ENCODE assay signal across 1 cellular context in the genomic region with DNA sequence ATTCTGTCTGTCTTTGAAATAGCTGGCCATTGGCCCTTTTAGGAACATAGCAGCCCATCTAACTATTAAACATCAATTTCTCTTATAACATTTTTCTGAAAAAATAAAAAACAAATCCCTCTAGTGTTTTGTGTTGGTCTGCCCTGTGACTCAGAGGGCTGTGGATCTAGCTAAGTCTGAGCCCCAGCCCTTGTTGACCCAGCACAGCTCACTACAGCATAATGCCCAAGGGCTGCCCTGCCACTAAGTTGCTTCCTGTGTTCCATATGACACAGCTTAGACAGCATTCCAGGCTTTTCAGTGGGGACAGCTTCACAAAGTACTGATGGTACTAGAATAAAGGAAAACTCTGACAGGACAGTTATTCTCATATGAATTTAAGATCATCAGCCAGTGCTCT.
TF ChIP-seq lines count a peak whose summit lies in the region.

No MANE protein-coding gene starts in this region.

TF ChIP-seq in GM23338, 12 proteins besides CTCF, POLR2A, EP300 and RAD21 (continued from another document):
- TF ChIP-seq, protein P1, sequence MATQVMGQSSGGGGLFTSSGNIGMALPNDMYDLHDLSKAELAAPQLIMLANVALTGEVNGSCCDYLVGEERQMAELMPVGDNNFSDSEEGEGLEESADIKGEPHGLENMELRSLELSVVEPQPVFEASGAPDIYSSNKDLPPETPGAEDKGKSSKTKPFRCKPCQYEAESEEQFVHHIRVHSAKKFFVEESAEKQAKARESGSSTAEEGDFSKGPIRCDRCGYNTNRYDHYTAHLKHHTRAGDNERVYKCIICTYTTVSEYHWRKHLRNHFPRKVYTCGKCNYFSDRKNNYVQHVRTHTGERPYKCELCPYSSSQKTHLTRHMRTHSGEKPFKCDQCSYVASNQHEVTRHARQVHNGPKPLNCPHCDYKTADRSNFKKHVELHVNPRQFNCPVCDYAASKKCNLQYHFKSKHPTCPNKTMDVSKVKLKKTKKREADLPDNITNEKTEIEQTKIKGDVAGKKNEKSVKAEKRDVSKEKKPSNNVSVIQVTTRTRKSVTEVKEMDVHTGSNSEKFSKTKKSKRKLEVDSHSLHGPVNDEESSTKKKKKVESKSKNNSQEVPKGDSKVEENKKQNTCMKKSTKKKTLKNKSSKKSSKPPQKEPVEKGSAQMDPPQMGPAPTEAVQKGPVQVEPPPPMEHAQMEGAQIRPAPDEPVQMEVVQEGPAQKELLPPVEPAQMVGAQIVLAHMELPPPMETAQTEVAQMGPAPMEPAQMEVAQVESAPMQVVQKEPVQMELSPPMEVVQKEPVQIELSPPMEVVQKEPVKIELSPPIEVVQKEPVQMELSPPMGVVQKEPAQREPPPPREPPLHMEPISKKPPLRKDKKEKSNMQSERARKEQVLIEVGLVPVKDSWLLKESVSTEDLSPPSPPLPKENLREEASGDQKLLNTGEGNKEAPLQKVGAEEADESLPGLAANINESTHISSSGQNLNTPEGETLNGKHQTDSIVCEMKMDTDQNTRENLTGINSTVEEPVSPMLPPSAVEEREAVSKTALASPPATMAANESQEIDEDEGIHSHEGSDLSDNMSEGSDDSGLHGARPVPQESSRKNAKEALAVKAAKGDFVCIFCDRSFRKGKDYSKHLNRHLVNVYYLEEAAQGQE (IDR thresholded peaks at IDR 0.05; ENCODE audit: unreplicated experiment), result no peak
- TF ChIP-seq ZNF331 (CRISPR knock-in tag; IDR thresholded peaks at IDR 0.05; ENCODE audit: low read depth) (no peak), NANOG (IDR thresholded peaks at IDR 0.05; ENCODE audit: borderline replicate concordance) (no peak), POLR2AphosphoS5 (IDR thresholded peaks at IDR 0.05; ENCODE audit: low read depth) (no peak), STAT1 (IDR thresholded peaks at IDR 0.05; ENCODE audit: unreplicated experiment) (no peak), EZH2 (IDR thresholded peaks at IDR 0.05; ENCODE audit: low read depth, unreplicated experiment) (no peak)
- TF ChIP-seq, protein P2, sequence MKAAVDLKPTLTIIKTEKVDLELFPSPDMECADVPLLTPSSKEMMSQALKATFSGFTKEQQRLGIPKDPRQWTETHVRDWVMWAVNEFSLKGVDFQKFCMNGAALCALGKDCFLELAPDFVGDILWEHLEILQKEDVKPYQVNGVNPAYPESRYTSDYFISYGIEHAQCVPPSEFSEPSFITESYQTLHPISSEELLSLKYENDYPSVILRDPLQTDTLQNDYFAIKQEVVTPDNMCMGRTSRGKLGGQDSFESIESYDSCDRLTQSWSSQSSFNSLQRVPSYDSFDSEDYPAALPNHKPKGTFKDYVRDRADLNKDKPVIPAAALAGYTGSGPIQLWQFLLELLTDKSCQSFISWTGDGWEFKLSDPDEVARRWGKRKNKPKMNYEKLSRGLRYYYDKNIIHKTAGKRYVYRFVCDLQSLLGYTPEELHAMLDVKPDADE (IDR thresholded peaks at IDR 0.05), result no peak
TF ChIP-seq in GM23338: peak in this region for 0.
